In genomic region chr14:53152909-53153701, GRCh38 we compare ENCODE assay signal across 8 cellular contexts. TPM values are rescaled to one million over a fixed set of nuclear protein-coding genes. Genes with fewer than 3 reads are reported as not detected.
DNase-seq lines count a peak whose midpoint lies in the region; ATAC-seq and TF ChIP-seq lines count a peak whose summit lies in the region.

Gene DDHD1 (minus strand): TSS chr14:53153323. CDS start chr14:53153098, 225 bp downstream.

- H3K27ac ChIP-seq in GM23338 (ENCODE audit: low read depth) (no peak within 1 kb of the TSS), gastroesophageal sphincter (peak within 1 kb of the TSS; percentile 83 to 94 (median 90)), suprapubic skin (peak within 1 kb of the TSS; percentile 91)

- H3K36me3 Mint-ChIP-seq in GM23338 (ENCODE audit: low read depth): no peaks in the 10 kb centered on the region; the same call in 2 of the 3 replicates

- peak; percentile 76 for DNase-seq in ELF-1 (ENCODE audit: low read depth, low spot score)
- DNase-seq in GM23338 (ENCODE audit: low spot score): peak; percentile 86
- no peak for DNase-seq in LNCaP clone FGC (ENCODE audit: low read depth)
- DNase-seq in SK-N-DZ (ENCODE audit: low spot score): peak; percentile 78
- peak; percentile 86 for DNase-seq in activated naive CD4-positive, alpha-beta T cell treated with Interleukin-2 at 50 U/mL for 16 hours
- peak in 55 of 56 donors; percentile 9 to 86 (median 66) for DNase-seq in nucleus accumbens (lab: John Stamatoyannopoulos, UW)
- peak; percentile 81 to 85 for DNase-seq in suprapubic skin (ENCODE audit: low spot score in 2 of 2)

- H3K27me3 ChIP-seq in GM23338 (ENCODE audit: insufficient read depth) (peaks cover 23% of the 10 kb centered on the region), gastroesophageal sphincter (no peaks in the 10 kb centered on the region), suprapubic skin (no peaks in the 10 kb centered on the region)

- H3K27ac Mint-ChIP-seq in GM23338: peak within 1 kb of the TSS; percentile 82

- peak within 1 kb of the TSS; percentile 85 for H3K4me3 Mint-ChIP-seq in GM23338

- H3K4me1 Mint-ChIP-seq in GM23338: peaks cover 23% of the 10 kb centered on the region

- no peaks in the 10 kb centered on the region; the same call in 2 of the 3 replicates for H3K9me3 Mint-ChIP-seq in GM23338

- peak within 1 kb of the TSS; percentile 93 for H3K4me2 ChIP-seq in GM23338

- TF ChIP-seq POLR2A in gastroesophageal sphincter (IDR thresholded peaks at IDR 0.05) (peak; percentile 57 to 60), suprapubic skin (IDR thresholded peaks at IDR 0.05) (peak in 1 of 2 donors; percentile 30)

- H3K4me3 ChIP-seq in GM23338: peak within 1 kb of the TSS; percentile 92
- peak within 1 kb of the TSS; percentile 77 for H3K4me3 ChIP-seq in LNCaP clone FGC (ENCODE audit: low read depth, low read length)
- peak within 1 kb of the TSS; percentile 83 to 85 for H3K4me3 ChIP-seq in gastroesophageal sphincter
- H3K4me3 ChIP-seq in suprapubic skin: peak within 1 kb of the TSS; percentile 93

- H3K79me2 ChIP-seq in GM23338 (replicated peaks; ENCODE audit: insufficient read depth): peaks cover 33% of the 10 kb centered on the region

- TF ChIP-seq CTCF in GM23338 (conservative IDR thresholded peaks at IDR 0.05; ENCODE audit: low read depth in 2 of 2) (no peak), LNCaP clone FGC (IDR thresholded peaks at IDR 0.05; ENCODE audit: control insufficient read depth, extremely low read depth, insufficient read depth) (no peak), gastroesophageal sphincter (IDR thresholded peaks at IDR 0.05) (no peak), suprapubic skin (IDR thresholded peaks at IDR 0.05) (no peak)

- no peaks in the 10 kb centered on the region; the same call in 1 of the 2 replicates for H3F3A ChIP-seq in GM23338 (replicated peaks; ENCODE audit: low read depth)

- H3K36me3 ChIP-seq in GM23338 (ENCODE audit: insufficient read depth) (no peaks in the 10 kb centered on the region), gastroesophageal sphincter (no peaks in the 10 kb centered on the region), suprapubic skin (no peaks in the 10 kb centered on the region)

- H3K27me3 Mint-ChIP-seq in GM23338 (ENCODE audit: insufficient read depth, low read depth, poor library complexity): peaks cover 13% of the 10 kb centered on the region

- H4K20me1 ChIP-seq in GM23338 (replicated peaks; ENCODE audit: insufficient read depth): peaks cover 26% of the 10 kb centered on the region

- H3K4me1 ChIP-seq in GM23338 (ENCODE audit: insufficient read depth) (peaks cover 26% of the 10 kb centered on the region), gastroesophageal sphincter (peaks cover 0 to 28% (median 5%) of the 10 kb centered on the region in 3 donors), suprapubic skin (peaks cover 19% of the 10 kb centered on the region)

- H3K9me2 ChIP-seq in GM23338 (ENCODE audit: insufficient read depth): peaks cover 6% of the 10 kb centered on the region; the same call in 1 of the 2 replicates

- TF ChIP-seq EP300 in gastroesophageal sphincter (IDR thresholded peaks at IDR 0.05) (no peak), suprapubic skin (IDR thresholded peaks at IDR 0.05) (no peak)

- peak; percentile 82 for ATAC-seq in GM23338
- ATAC-seq in gastroesophageal sphincter: peak; percentile 92

- WGBS in gastroesophageal sphincter (ENCODE audit: low coverage in 1 of 2), 2 donors: 18% methylated on average over 4 of the region's 91 CpGs; no CpG with 5 or more reads in 1 of the 2 donors
- 3% methylated on average over 23 of the region's 91 CpGs for WGBS in suprapubic skin

- H3K9me3 ChIP-seq in gastroesophageal sphincter: no peaks in the 10 kb centered on the region
- H3K9me3 ChIP-seq in suprapubic skin: no peaks in the 10 kb centered on the region

- peak within 1 kb of the TSS; percentile 95 for H2AFZ ChIP-seq in GM23338

TF ChIP-seq in GM23338, 12 proteins besides CTCF, POLR2A, EP300 and RAD21 (continues in another document):
- TF ChIP-seq ZNF462 (CRISPR knock-in tag; IDR thresholded peaks at IDR 0.05) (no peak), NANOG (IDR thresholded peaks at IDR 0.05; ENCODE audit: borderline replicate concordance) (no peak), JUNB (IDR thresholded peaks at IDR 0.05; ENCODE audit: unreplicated experiment) (no peak), EZH2phosphoT487 (IDR thresholded peaks at IDR 0.05; ENCODE audit: unreplicated experiment) (no peak), ZNF114 (CRISPR knock-in tag; IDR thresholded peaks at IDR 0.05) (no peak), ZNF331 (CRISPR knock-in tag; IDR thresholded peaks at IDR 0.05; ENCODE audit: low read depth) (no peak), CREB1 (CRISPR knock-in tag; IDR thresholded peaks at IDR 0.05; ENCODE audit: low read depth) (0 out of 2 replicates have a peak, but pooled peaks have one; percentile 16), POLR2AphosphoS5 (IDR thresholded peaks at IDR 0.05; ENCODE audit: low read depth) (peak; percentile 84), STAT1 (IDR thresholded peaks at IDR 0.05; ENCODE audit: unreplicated experiment) (no peak)
- TF ChIP-seq, protein P1, sequence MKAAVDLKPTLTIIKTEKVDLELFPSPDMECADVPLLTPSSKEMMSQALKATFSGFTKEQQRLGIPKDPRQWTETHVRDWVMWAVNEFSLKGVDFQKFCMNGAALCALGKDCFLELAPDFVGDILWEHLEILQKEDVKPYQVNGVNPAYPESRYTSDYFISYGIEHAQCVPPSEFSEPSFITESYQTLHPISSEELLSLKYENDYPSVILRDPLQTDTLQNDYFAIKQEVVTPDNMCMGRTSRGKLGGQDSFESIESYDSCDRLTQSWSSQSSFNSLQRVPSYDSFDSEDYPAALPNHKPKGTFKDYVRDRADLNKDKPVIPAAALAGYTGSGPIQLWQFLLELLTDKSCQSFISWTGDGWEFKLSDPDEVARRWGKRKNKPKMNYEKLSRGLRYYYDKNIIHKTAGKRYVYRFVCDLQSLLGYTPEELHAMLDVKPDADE (IDR thresholded peaks at IDR 0.05): no peak

RNA-seq across cellular contexts. Expression of gene DDHD1, which starts in this region (rescaled TPM):
- 27.2 and 28.9 TPM in 2 replicates for total RNA-seq in GM23338 (2014; rRNA removed; shearing (Covaris generic))
- polyA plus RNA-seq in GM23338 (2016; fragmentation: Nextera tagmentation; extraction: Ambion mirVana): 9.0 and 11.2 TPM in 2 replicates
- polyA plus RNA-seq in SK-N-DZ (2014; cell fraction: cytosol; rRNA removed): 6.6 and 9.0 TPM in 2 replicates
- polyA plus RNA-seq in SK-N-DZ (2014; cell fraction: nucleus; rRNA removed): 11.9 and 12.3 TPM in 2 replicates
- total RNA-seq in gastroesophageal sphincter: 10 to 100 TPM; 15.4 to 36.4 (median 20.7) TPM
- total RNA-seq in suprapubic skin: 10 to 100 TPM; 10.1 to 25.3 (median 14.7) TPM
